11 cellular contexts compared by ENCODE assay signal in the genomic region with DNA sequence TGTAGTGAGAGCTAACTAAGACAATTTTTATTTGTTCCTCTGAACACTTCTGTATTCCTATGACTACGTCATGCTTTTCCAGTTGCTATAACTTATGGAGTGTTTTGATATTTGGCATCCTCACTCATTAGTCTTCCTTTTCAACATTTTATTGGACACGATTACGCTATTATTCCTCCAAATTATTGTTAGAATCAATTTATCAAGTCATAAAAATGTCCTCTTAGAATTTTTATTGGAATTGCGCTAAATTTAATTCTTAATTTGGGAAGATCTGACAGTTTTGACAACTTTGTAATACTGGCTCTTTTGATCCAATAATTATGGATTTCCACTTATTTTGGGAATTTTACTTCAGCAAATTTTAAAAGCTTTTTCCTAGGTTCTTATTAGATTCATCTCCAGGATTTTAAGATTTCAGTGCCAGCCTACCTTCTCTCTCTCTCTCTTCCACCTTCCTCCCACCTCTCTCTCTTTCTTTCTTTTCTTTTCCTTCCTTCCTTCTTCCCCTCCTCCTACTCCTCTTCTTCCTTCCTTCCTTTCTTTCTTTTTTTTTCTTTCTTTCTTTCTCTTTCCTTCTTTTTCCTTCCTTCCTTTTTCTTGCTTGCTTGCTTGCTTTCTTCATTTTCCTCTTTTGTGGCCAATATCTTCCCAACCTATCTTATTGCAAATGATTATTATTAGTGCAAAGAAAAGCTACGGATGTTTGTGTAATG. TPM values are rescaled to one million over a fixed set of nuclear protein-coding genes. Genes with fewer than 3 reads are reported as not detected.
"Had no signal": no experiment of that assay in that cellular context is flagged by ENCODE, and none has a peak within 500 bp of the region (broad histone marks: within the 10 kb centered on the region; RNA-seq: fewer than 3 reads in every experiment).

No MANE protein-coding gene starts in this region.

- H3K27ac ChIP-seq: GM23248, HL-60 had no signal

- H3K9ac ChIP-seq: GM23248 had no signal

- H3K36me3 ChIP-seq: HAP-1 had no signal

- H3K27ac Mint-ChIP-seq: HFFc6, IgD-negative memory B cell had no signal

- DNase-seq: GM23248, GOT3, H7, HFFc6 had no signal

- H2AFZ ChIP-seq: GM23248 had no signal

- H3K4me3 ChIP-seq: GM23248, HAP-1 had no signal

- H3K36me3 Mint-ChIP-seq: IgD-negative memory B cell had no signal

- H3K4me1 ChIP-seq: HAP-1 had no signal

- H3K4me1 Mint-ChIP-seq: IgD-negative memory B cell had no signal

- H3K4me3 Mint-ChIP-seq: HFFc6, IgD-negative memory B cell had no signal

- H3K9me3 ChIP-seq: HAP-1 had no signal

- FAIRE-seq: HepG2 had no signal

- ATAC-seq: HCT116, HepG2 had no signal

- H3K9me3 Mint-ChIP-seq: HFFc6, IgD-negative memory B cell had no signal

RNA-seq across cellular contexts. Expression of a gene that starts 55.0 kb away (rescaled TPM):
- total RNA-seq: H4, H7, HepG2, HT1080 had no signal
- polyA plus RNA-seq: HepG2 had no signal
